8 cellular contexts compared by ENCODE assay signal in the genomic region with DNA sequence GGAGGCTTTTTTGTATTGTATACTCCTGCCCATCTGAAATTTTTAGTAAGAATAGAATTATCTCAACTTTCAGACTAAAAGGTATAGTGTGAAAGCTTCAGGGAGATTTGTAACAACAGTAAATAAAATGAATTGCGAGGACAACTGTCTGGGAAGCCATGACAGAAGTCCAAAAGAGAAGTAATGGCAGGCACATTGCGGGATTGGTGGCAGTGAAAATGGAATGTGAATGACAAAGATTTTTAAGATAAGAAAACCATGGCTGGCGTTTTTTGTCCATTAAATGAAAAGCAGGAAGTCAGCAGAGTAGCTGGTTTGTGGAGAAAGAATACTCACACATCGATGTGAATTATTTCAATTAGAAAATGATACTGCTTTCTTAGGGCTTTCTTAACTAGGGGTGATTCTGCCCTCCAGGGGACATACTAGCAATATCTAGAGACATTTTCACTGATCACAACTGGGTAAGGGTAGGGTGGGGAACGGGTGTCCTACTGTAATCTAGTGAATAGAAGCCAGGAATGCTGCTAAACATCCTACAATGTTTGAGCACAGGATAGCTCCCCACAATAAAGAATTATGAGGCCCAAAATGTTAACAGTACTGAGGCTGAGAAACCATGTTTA. TPM values are rescaled to one million over a fixed set of nuclear protein-coding genes. Genes with fewer than 3 reads are reported as not detected.
DNase-seq lines count a peak whose midpoint lies in the region; ATAC-seq and TF ChIP-seq lines count a peak whose summit lies in the region.

No MANE protein-coding gene starts in this region.

- no peak overlapping the region for H4K91ac ChIP-seq in H9 (ENCODE audit: insufficient read length, low read depth, low read length)

- H3K79me2 ChIP-seq in H9 (ENCODE audit: insufficient read depth, low read length) (peaks cover 38% of the 10 kb centered on the region; the same call in 1 of the 2 replicates), SU-DHL-6 (ENCODE audit: insufficient read depth, low read length) (peaks cover 92% of the 10 kb centered on the region), hepatocyte (peaks cover 82% of the 10 kb centered on the region)

- peak overlapping the region; percentile 98 for H3K9ac ChIP-seq in H9 (ENCODE audit: extremely low read depth, insufficient read length, low read length)
- H3K9ac ChIP-seq in SU-DHL-6 (ENCODE audit: low read length) = peak overlapping the region; percentile 94
- H3K9ac ChIP-seq in subcutaneous abdominal adipose tissue (ENCODE audit: low read length in 5 of 5) = peak overlapping the region in 4 of 5 donors; percentile 21 to 90 (median 82)

- H3K36me3 Mint-ChIP-seq in H9 (ENCODE audit: insufficient read depth in 1 of 3, low read depth in 3 of 3) = peaks cover 1 to 14% (median 2%) of the 10 kb centered on the region in 3 experiments; a peak in 4 of 7 replicates
- peaks cover 10 to 32% of the 10 kb centered on the region in 2 donors for H3K36me3 Mint-ChIP-seq in activated naive CD4-positive, alpha-beta T cell treated with anti-CD3 and anti-CD28 coated beads, Interleukin-2, amount 50 U/mL, for 72 hours

- no peak overlapping the region for H3K23ac ChIP-seq in H9 (ENCODE audit: insufficient read length, low read depth, low read length)

- no peaks in the 10 kb centered on the region for H3K9me2 ChIP-seq in SU-DHL-6 (replicated peaks; ENCODE audit: insufficient read depth, low read length)
- H3K9me2 ChIP-seq in hepatocyte (replicated peaks; ENCODE audit: insufficient read depth) = no peaks in the 10 kb centered on the region

- H3K27me3 ChIP-seq in H9 (ENCODE audit: insufficient read depth, low read length) (no peaks in the 10 kb centered on the region), SU-DHL-6 (ENCODE audit: low read length) (no peaks in the 10 kb centered on the region), hepatocyte (no peaks in the 10 kb centered on the region), subcutaneous abdominal adipose tissue (ENCODE audit: control insufficient read depth in 5 of 5, insufficient read depth in 4 of 5, low read length in 5 of 5) (no peaks in the 10 kb centered on the region)

- no peaks in the 10 kb centered on the region for H3K27me3 Mint-ChIP-seq in H9 (ENCODE audit: low read depth)

- H2AFZ ChIP-seq in H9 (ENCODE audit: low read length) = no peak overlapping the region
- H2AFZ ChIP-seq in SU-DHL-6 (ENCODE audit: low read depth, low read length, severe bottlenecking) = no peak overlapping the region
- peak overlapping the region; percentile 47 for H2AFZ ChIP-seq in hepatocyte

- H2BK15ac ChIP-seq in H9 (ENCODE audit: low read depth, low read length) = no peak overlapping the region

- peaks cover 36% of the 10 kb centered on the region for H3F3A ChIP-seq in SU-DHL-6 (ENCODE audit: insufficient read depth)

- H2BK5ac ChIP-seq in H9 (ENCODE audit: insufficient read length, low read length) = no peak overlapping the region

- DNase-seq in H9 = no peak
- DNase-seq in hepatocyte (ENCODE audit: low spot score) = no peak
- DNase-seq in superior temporal gyrus (ENCODE audit: extremely low spot score) = no peak
- DNase-seq in activated naive CD4-positive, alpha-beta T cell treated with anti-CD3 and anti-CD28 coated beads, Interleukin-2, amount 50 U/mL, for 72 hours (ENCODE audit: low spot score in 2 of 2) = no peak
- no peak for DNase-seq in stimulated activated naive CD8-positive, alpha-beta T cell treated with anti-CD3 and anti-CD28 coated beads, Interleukin-15, Interleukin-2, amounts not matched to agents 100 U/mL and 50 U/mL, for 24 hours

- H3K4me3 Mint-ChIP-seq in H9 = no peak overlapping the region

- H2BK120ac ChIP-seq in H9 (ENCODE audit: low read depth, low read length, poor library complexity, severe bottlenecking) = no peak overlapping the region

- no peak overlapping the region for H3K56ac ChIP-seq in H9 (ENCODE audit: insufficient read length, low read depth, low read length)

- H3K4me1 ChIP-seq in H9 (ENCODE audit: insufficient read depth, low read length) = no peaks in the 10 kb centered on the region
- peaks cover 13% of the 10 kb centered on the region for H3K4me1 ChIP-seq in hepatocyte (ENCODE audit: insufficient read depth)
- peaks cover 6 to 38% (median 35%) of the 10 kb centered on the region in 5 donors for H3K4me1 ChIP-seq in subcutaneous abdominal adipose tissue (ENCODE audit: control insufficient read depth in 5 of 5, insufficient read depth in 5 of 5, low read length in 5 of 5)

- peaks cover 14% of the 10 kb centered on the region for H3K23me2 ChIP-seq in H9 (ENCODE audit: insufficient read length, low read depth, low read length, poor library complexity, severe bottlenecking)

- H4K5ac ChIP-seq in H9 (ENCODE audit: insufficient read length, low read depth, low read length) = no peak overlapping the region

- peak overlapping the region in 1 of 3 experiments; percentile 22; a peak in 1 of 7 replicates for H3K27ac Mint-ChIP-seq in H9
- H3K27ac Mint-ChIP-seq in activated naive CD4-positive, alpha-beta T cell treated with anti-CD3 and anti-CD28 coated beads, Interleukin-2, amount 50 U/mL, for 72 hours = no peak overlapping the region

- H3T11ph ChIP-seq in H9 (ENCODE audit: low read length) = no peak overlapping the region

- peaks cover 28 to 29% of the 10 kb centered on the region in 2 experiments for H3K4me1 Mint-ChIP-seq in H9

- no peak overlapping the region for H2BK12ac ChIP-seq in H9 (ENCODE audit: insufficient read length, low read depth, low read length)

- H4K20me1 ChIP-seq in H9 (ENCODE audit: control insufficient read depth, insufficient read depth, insufficient read length) (no peaks in the 10 kb centered on the region), SU-DHL-6 (ENCODE audit: low read depth, low read length) (peaks cover 39% of the 10 kb centered on the region), hepatocyte (ENCODE audit: insufficient read depth, poor library complexity, severe bottlenecking) (no peaks in the 10 kb centered on the region)

- no peak overlapping the region for H2AK5ac ChIP-seq in H9 (ENCODE audit: insufficient read length, low read length)

- H3K14ac ChIP-seq in H9 (ENCODE audit: insufficient read depth, low read length) = no peak overlapping the region

- H3K9me3 ChIP-seq in H9 (ENCODE audit: control insufficient read depth, low read depth, low read length) (no peaks in the 10 kb centered on the region), SU-DHL-6 (ENCODE audit: insufficient read depth, low read length) (no peaks in the 10 kb centered on the region), hepatocyte (ENCODE audit: low read depth) (no peaks in the 10 kb centered on the region), subcutaneous abdominal adipose tissue (ENCODE audit: control insufficient read depth in 5 of 5, low read length in 5 of 5) (no peaks in the 10 kb centered on the region)

- no peak overlapping the region for H3K18ac ChIP-seq in H9 (ENCODE audit: insufficient read length, low read depth, low read length)

- TF ChIP-seq CTCF in H9 (conservative IDR thresholded peaks at IDR 0.05) (no peak), SU-DHL-6 (IDR thresholded peaks at IDR 0.05; ENCODE audit: insufficient read depth, low read length, poor library complexity, severe bottlenecking) (no peak), hepatocyte (IDR thresholded peaks at IDR 0.05; ENCODE audit: poor library complexity) (peak; percentile 6)

- H3K9me3 Mint-ChIP-seq in H9 = no peaks in the 10 kb centered on the region; a peak in 1 of 5 replicates
- H3K9me3 Mint-ChIP-seq in activated naive CD4-positive, alpha-beta T cell treated with anti-CD3 and anti-CD28 coated beads, Interleukin-2, amount 50 U/mL, for 72 hours = no peaks in the 10 kb centered on the region

- no peak for ATAC-seq in activated naive CD4-positive, alpha-beta T cell treated with anti-CD3 and anti-CD28 coated beads, Interleukin-2, amount 50 U/mL, for 72 hours
- ATAC-seq in stimulated activated naive CD8-positive, alpha-beta T cell treated with anti-CD3 and anti-CD28 coated beads, Interleukin-15, Interleukin-2, amounts not matched to agents 100 U/mL and 50 U/mL, for 24 hours = no peak
- ATAC-seq in HG03196 (IDR thresholded peaks at IDR 0.05; ENCODE audit: unreplicated experiment) = no peak

- H3K36me3 ChIP-seq in SU-DHL-6 (ENCODE audit: low read length) (peaks cover 7% of the 10 kb centered on the region; the same call in 1 of the 2 replicates), hepatocyte (replicated peaks; ENCODE audit: insufficient read depth, low read depth) (no peaks in the 10 kb centered on the region), subcutaneous abdominal adipose tissue (ENCODE audit: control insufficient read depth in 5 of 5, insufficient read depth in 5 of 5, low read length in 5 of 5) (peaks cover 0 to 4% (median 0%) of the 10 kb centered on the region in 5 donors)

- H3K27ac ChIP-seq in H9 (ENCODE audit: insufficient read length, low read depth, low read length) (no peak overlapping the region), SU-DHL-6 (ENCODE audit: low read depth, low read length) (peak overlapping the region; percentile 92), hepatocyte (peak overlapping the region; percentile 90), subcutaneous abdominal adipose tissue (ENCODE audit: low read depth, low read length) (peak overlapping the region; percentile 90)

- H2BK20ac ChIP-seq in H9 (ENCODE audit: low read depth, low read length, poor library complexity, severe bottlenecking) = no peak overlapping the region

- no peaks in the 10 kb centered on the region for H3K79me1 ChIP-seq in H9 (ENCODE audit: insufficient read depth, low read depth, low read length, poor library complexity, severe bottlenecking)

- H3K4ac ChIP-seq in H9 (ENCODE audit: low read depth, low read length) = no peak overlapping the region

- peak overlapping the region; percentile 99 for H3K4me2 ChIP-seq in H9 (ENCODE audit: insufficient read depth, insufficient read length, low read length)
- peak overlapping the region; percentile 64 for H3K4me2 ChIP-seq in SU-DHL-6 (ENCODE audit: low read depth, low read length, poor library complexity, severe bottlenecking)
- H3K4me2 ChIP-seq in hepatocyte = peak overlapping the region; percentile 86

- no peak overlapping the region for H4K8ac ChIP-seq in H9 (replicated peaks; ENCODE audit: insufficient read length, low read depth, low read length)

- H3K4me3 ChIP-seq in SU-DHL-6 (ENCODE audit: insufficient read depth, low read length, poor library complexity, severe bottlenecking) (peak overlapping the region; percentile 93), hepatocyte (peak overlapping the region; percentile 54), subcutaneous abdominal adipose tissue (ENCODE audit: low read depth in 1 of 5, low read length in 5 of 5) (peak overlapping the region in 4 of 5 donors; percentile 71 to 100 (median 98))

- no CpG with 5 or more reads among the region's 5 CpGs for WGBS in H9 (ENCODE audit: extremely low coverage, insufficient read length, low lambda C conversion rate)
- WGBS in hepatocyte (ENCODE audit: low lambda C conversion rate, missing lambda C conversion rate) = 49% methylated on average over 5 of the region's 5 CpGs

RNA-seq across cellular contexts. Expression of gene NPAT, which starts 1.6 kb away (rescaled TPM):
- total RNA-seq in H9 (2021) (22.6 and 22.9 TPM in 2 replicates), hepatocyte (12.0 and 14.3 TPM in 2 replicates)
- polyA plus RNA-seq in hepatocyte = 2.9 and 3.7 TPM in 2 replicates
- 10 to 100 TPM; 27.4 to 52.9 TPM for total RNA-seq in activated naive CD4-positive, alpha-beta T cell treated with anti-CD3 and anti-CD28 coated beads, Interleukin-2, amount 50 U/mL, for 72 hours

RNA-seq across cellular contexts. Expression of gene ATM, which starts 2.0 kb away (rescaled TPM):
- total RNA-seq in H9 (2021) (54.1 and 58.9 TPM in 2 replicates), hepatocyte (43.0 and 47.3 TPM in 2 replicates)
- polyA plus RNA-seq in hepatocyte = 7.5 and 7.6 TPM in 2 replicates
- 10 to 100 TPM; 36.4 to 81.3 TPM for total RNA-seq in activated naive CD4-positive, alpha-beta T cell treated with anti-CD3 and anti-CD28 coated beads, Interleukin-2, amount 50 U/mL, for 72 hours
